In the genomic region with DNA sequence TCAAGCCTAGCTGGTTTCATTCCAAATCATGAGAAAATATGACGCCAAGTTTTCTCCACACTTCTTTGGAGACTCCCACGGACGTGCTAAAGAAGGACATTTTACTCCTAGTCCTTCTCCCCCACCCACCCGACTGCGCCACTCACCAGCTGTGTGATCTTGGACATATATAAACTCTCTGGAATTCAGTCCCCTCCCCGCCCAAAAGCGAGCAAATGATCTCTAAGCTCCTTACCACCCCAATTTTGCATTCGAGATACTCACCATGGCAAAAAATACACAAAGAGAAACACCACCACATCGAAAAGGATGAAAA, we compare ENCODE assay signal across 8 cellular contexts. TPM values are rescaled to one million over a fixed set of nuclear protein-coding genes. Genes with fewer than 3 reads are reported as not detected.
DNase-seq lines count a peak whose midpoint lies in the region; ATAC-seq and TF ChIP-seq lines count a peak whose summit lies in the region.

No MANE protein-coding gene starts in this region.

- TF ChIP-seq CTCF in Panc1 (IDR thresholded peaks at IDR 0.05) (no peak), lower leg skin (IDR thresholded peaks at IDR 0.05) (no peak)

- POLR2A ChIA-PET in HEK293T (lab: Yijun Ruan, JAX) = interaction anchor here (0.7 to 1.7 kb wide), 7 partner anchors 9 to 201 kb away, joined by 3 to 7 read pairs (median 3); partner anchors contain the start of genes FABP2 and USP53
- POLR2A ChIA-PET in Panc1 (lab: Charles Lee) = no interaction called here

- WGBS in lower leg skin, 2 donors = 0% methylated on average over 9 of the region's 9 CpGs

- peaks cover 26% of the 10 kb centered on the region for H3K4me1 Mint-ChIP-seq in stimulated activated naive CD8-positive, alpha-beta T cell treated with anti-CD3 and anti-CD28 coated beads, Interleukin-15, amount 100 ng/mL, for 72 hours

- DNase-seq in EL (peak; percentile 46), HEK293T (ENCODE audit: extremely low spot score) (peak; percentile 21), Panc1 (ENCODE audit: low read depth, low spot score) (no peak), lower leg skin (ENCODE audit: low spot score in 2 of 2) (peak; percentile 49 to 90), medulla oblongata (ENCODE audit: extremely low spot score) (no peak)
- DNase-seq in stimulated activated naive CD8-positive, alpha-beta T cell treated with anti-CD3 and anti-CD28 coated beads, Interleukin-15, amount 100 ng/mL, for 72 hours = no peak
- no peak for DNase-seq in activated CD4-positive, CD25-positive, alpha-beta regulatory T cell treated with anti-CD3 and anti-CD28 coated beads, Interleukin-2, amount 50 U/mL, for 72 hours

- no peak for TF ChIP-seq POLR2A in lower leg skin (IDR thresholded peaks at IDR 0.05)

- H3K9me3 ChIP-seq in Panc1 (ENCODE audit: control insufficient read depth, insufficient read depth, low read depth, low read length) = no peaks in the 10 kb centered on the region

- H3K9me3 Mint-ChIP-seq in stimulated activated naive CD8-positive, alpha-beta T cell treated with anti-CD3 and anti-CD28 coated beads, Interleukin-15, amount 100 ng/mL, for 72 hours = peaks cover 0 to 5% of the 10 kb centered on the region in 2 donors

- in situ Hi-C loops in Panc1 (cut with HindIII; ENCODE audit: low pct_unique_long_range_greater_than_20kb, low sequenced_read_pairs) = no loop called here

- peaks cover 2% of the 10 kb centered on the region; the same call in 1 of the 2 replicates for H3K36me3 ChIP-seq in Panc1 (ENCODE audit: control insufficient read depth, insufficient read depth, low read length)

- ATAC-seq in Panc1 = peak; percentile 46
- peak; percentile 50 for ATAC-seq in stimulated activated naive CD8-positive, alpha-beta T cell treated with anti-CD3 and anti-CD28 coated beads, Interleukin-15, amount 100 ng/mL, for 72 hours

- H3K27me3 Mint-ChIP-seq in stimulated activated naive CD8-positive, alpha-beta T cell treated with anti-CD3 and anti-CD28 coated beads, Interleukin-15, amount 100 ng/mL, for 72 hours = peaks cover 11% of the 10 kb centered on the region

- peak overlapping the region; percentile 98 to 100 for H3K27ac Mint-ChIP-seq in stimulated activated naive CD8-positive, alpha-beta T cell treated with anti-CD3 and anti-CD28 coated beads, Interleukin-15, amount 100 ng/mL, for 72 hours

- peak overlapping the region; percentile 94 for H3K27ac ChIP-seq in Panc1 (ENCODE audit: low read length)
- H3K27ac ChIP-seq in cingulate gyrus (ENCODE audit: low read depth, low read length) = peak overlapping the region; percentile 70

- H3K4me1 ChIP-seq in Panc1 (ENCODE audit: control insufficient read depth, insufficient read depth, low read length) = peaks cover 10% of the 10 kb centered on the region

- H3K4me3 ChIP-seq in Panc1 (ENCODE audit: low read depth in 2 of 2, low read length in 2 of 2) (peak overlapping the region; percentile 94 to 97), lower leg skin (ENCODE audit: low read depth, poor library complexity, severe bottlenecking) (peak overlapping the region; percentile 68)

- no TSS peak for BruUV-seq in Panc1 (replicated peaks; lab: Mats Ljungman, UMichigan)

- H3K27me3 ChIP-seq in Panc1 (ENCODE audit: control insufficient read depth, insufficient read depth, low read length) = no peaks in the 10 kb centered on the region

- CTCF ChIA-PET in HEK293T (lab: Yijun Ruan, JAX) (interaction anchor here (1.6 kb wide), 1 partner anchor 258 kb away, joined by 5 read pairs; no protein-coding TSS in a partner anchor), Panc1 (lab: Charles Lee) (no interaction called here)

- peak overlapping the region; percentile 88 to 95 for H3K4me3 Mint-ChIP-seq in stimulated activated naive CD8-positive, alpha-beta T cell treated with anti-CD3 and anti-CD28 coated beads, Interleukin-15, amount 100 ng/mL, for 72 hours

- intact Hi-C loops in Panc1 (cut with micrococcal nuclease; ENCODE audit: unreplicated experiment) (no loop called here), lower leg skin (cut with DNase I; ENCODE audit: low total_unique reads) (no loop called here)

TF ChIP-seq in HEK293T, 16 proteins besides CTCF, POLR2A, EP300 and RAD21:
- no peak for TF ChIP-seq ELF4 (IDR thresholded peaks at IDR 0.05)
- TF ChIP-seq ZNF384 (IDR thresholded peaks at IDR 0.05) = no peak
- TF ChIP-seq SUZ12 (IDR thresholded peaks at IDR 0.05) = no peak
- no peak for TF ChIP-seq BHLHE40 (IDR thresholded peaks at IDR 0.05; ENCODE audit: borderline replicate concordance)
- TF ChIP-seq CTBP1 (IDR thresholded peaks at IDR 0.05; ENCODE audit: borderline replicate concordance) = no peak
- no peak for TF ChIP-seq NFRKB (IDR thresholded peaks at IDR 0.05)
- TF ChIP-seq ARNT (IDR thresholded peaks at IDR 0.05) = no peak
- TF ChIP-seq LEF1 (IDR thresholded peaks at IDR 0.05; ENCODE audit: borderline replicate concordance) = no peak
- TF ChIP-seq FOXM1 (IDR thresholded peaks at IDR 0.05; ENCODE audit: borderline replicate concordance) = no peak
- TF ChIP-seq HDGF (IDR thresholded peaks at IDR 0.05; ENCODE audit: borderline replicate concordance) = no peak
- no peak for TF ChIP-seq FOXA1 (IDR thresholded peaks at IDR 0.05)
- no peak for TF ChIP-seq PKNOX1 (IDR thresholded peaks at IDR 0.05)
- no peak for TF ChIP-seq L3MBTL2 (conservative IDR thresholded peaks at IDR 0.05)
- no peak for TF ChIP-seq SP1 (IDR thresholded peaks at IDR 0.05)
- no peak for TF ChIP-seq FOXK2 (IDR thresholded peaks at IDR 0.05)
- TF ChIP-seq TARDBP (IDR thresholded peaks at IDR 0.05) = no peak

RNA-seq across cellular contexts. Expression of gene FABP2, which starts 21.9 kb away (rescaled TPM):
- total RNA-seq in Panc1 (2021; ENCODE audit: unreplicated experiment) = not detected
- polyA plus RNA-seq in Panc1 (2012; ENCODE audit: insufficient read length) = not detected
- not detected for total RNA-seq in lower leg skin

Comparison
In these comparisons a context has a peak if more than half of its experiments do, and no peak if none do; other contexts are left out.
1. DNase-seq: peak in EL (single experiment), HEK293T (single experiment) and lower leg skin (2 of 2); none in Panc1 (single experiment), stimulated activated naive CD8-positive, alpha-beta T cell treated with anti-CD3 and anti-CD28 coated beads, Interleukin-15, amount 100 ng/mL, for 72 hours (0 of 2), medulla oblongata (single experiment) and activated CD4-positive, CD25-positive, alpha-beta regulatory T cell treated with anti-CD3 and anti-CD28 coated beads, Interleukin-2, amount 50 U/mL, for 72 hours (single experiment).